In the genomic region with DNA sequence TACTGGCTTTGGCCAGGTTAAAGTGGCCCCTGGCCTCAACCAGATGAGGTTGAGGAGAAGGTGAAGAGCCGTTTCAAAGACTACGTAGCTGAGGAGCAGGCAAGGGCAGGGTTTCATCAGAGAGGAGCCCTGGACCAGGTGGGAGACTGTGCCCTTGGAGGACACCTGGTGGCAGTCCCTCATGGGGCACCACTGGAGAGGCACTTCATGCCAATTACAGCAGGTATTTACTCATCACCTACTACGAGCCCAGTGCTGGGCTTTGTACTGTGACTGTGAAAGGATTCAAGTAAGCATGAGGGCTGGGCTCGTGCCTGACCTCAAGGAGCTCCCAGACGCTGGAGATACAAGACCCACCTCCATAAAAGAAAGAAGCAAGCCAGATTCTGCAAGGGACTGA, we compare ENCODE assay signal across 9 cellular contexts. TPM values are rescaled to one million over a fixed set of nuclear protein-coding genes. Genes with fewer than 3 reads are reported as not detected.
A peak's percentile ranks its signal among the peaks of the same experiment; 100 is the strongest.
DNase-seq lines count a peak whose midpoint lies in the region; ATAC-seq and TF ChIP-seq lines count a peak whose summit lies in the region.
"Had no signal": no experiment of that assay in that cellular context is flagged by ENCODE, and none has a peak within 500 bp of the region (broad histone marks: within the 10 kb centered on the region; RNA-seq: fewer than 3 reads in every experiment).

No MANE protein-coding gene starts in this region.

- H3K27me3 ChIP-seq in CD4-positive, alpha-beta T cell (ENCODE audit: control insufficient read depth, insufficient read depth, low read length) = no peaks in the 10 kb centered on the region
- no peaks in the 10 kb centered on the region for H3K27me3 ChIP-seq in liver (ENCODE audit: control insufficient read depth in 4 of 4, insufficient read depth in 4 of 4, low read length in 3 of 4)

- TF ChIP-seq CTCF in CD4-positive, alpha-beta T cell (IDR thresholded peaks at IDR 0.05) = peak; percentile 57
- peak; percentile 53 for TF ChIP-seq CTCF in liver (IDR thresholded peaks at IDR 0.05; ENCODE audit: low read depth, low read length, missing input control)

- peak; percentile 45 to 58 (median 51) for DNase-seq in CD4-positive, alpha-beta T cell
- DNase-seq in HT-29 (ENCODE audit: low spot score) (peak; percentile 53), G401 (ENCODE audit: low spot score) (no peak)
- peak; percentile 42 to 48 for DNase-seq in activated T-cell treated with anti-CD3 and anti-CD28 coated beads, Interleukin-2, amount 50 U/mL, for 72 hours
- DNase-seq: SW 1271 had no signal

- no peaks in the 10 kb centered on the region for H3K9me3 ChIP-seq in CD4-positive, alpha-beta T cell (ENCODE audit: control insufficient read depth, low read length)
- no peaks in the 10 kb centered on the region for H3K9me3 ChIP-seq in liver (ENCODE audit: control insufficient read depth in 4 of 4, low read length in 3 of 4)

- no peak overlapping the region for H3K9ac ChIP-seq in liver (ENCODE audit: low read depth in 1 of 2, low read length in 2 of 2)

- H3K4me1 ChIP-seq in liver (ENCODE audit: control insufficient read depth in 4 of 4, insufficient read depth in 4 of 4, low read length in 3 of 4) = no peaks in the 10 kb centered on the region

- TF ChIP-seq RAD21 in liver (IDR thresholded peaks at IDR 0.05) = peak; percentile 68 to 82

- no peaks in the 10 kb centered on the region for H3K27me3 Mint-ChIP-seq in CD4-positive, alpha-beta T cell
- no peaks in the 10 kb centered on the region for H3K27me3 Mint-ChIP-seq in activated T-cell treated with anti-CD3 and anti-CD28 coated beads, Interleukin-2, amount 50 U/mL, for 72 hours (ENCODE audit: low read depth)

- H3K27ac Mint-ChIP-seq in CD4-positive, alpha-beta T cell = no peak overlapping the region
- no peak overlapping the region for H3K27ac Mint-ChIP-seq in activated T-cell treated with anti-CD3 and anti-CD28 coated beads, Interleukin-2, amount 50 U/mL, for 72 hours

- H3K9me3 Mint-ChIP-seq in CD4-positive, alpha-beta T cell = no peaks in the 10 kb centered on the region
- no peaks in the 10 kb centered on the region for H3K9me3 Mint-ChIP-seq in activated T-cell treated with anti-CD3 and anti-CD28 coated beads, Interleukin-2, amount 50 U/mL, for 72 hours

- in situ Hi-C loops in G401 (cut with HindIII; ENCODE audit: low sequenced_read_pairs) = no loop called here

- no peak overlapping the region for H3K4me3 ChIP-seq in liver (ENCODE audit: low read depth in 1 of 3, low read length in 3 of 3)

- CTCF ChIA-PET in CD4-positive, alpha-beta T cell (lab: Charles Lee) = interaction anchor here (0.7 to 2.4 kb wide), 8 partner anchors 9 to 136 kb away, joined by 3 to 13 read pairs (median 6); no protein-coding TSS in a partner anchor

- H3K36me3 Mint-ChIP-seq in CD4-positive, alpha-beta T cell (ENCODE audit: low read depth) = no peaks in the 10 kb centered on the region
- no peaks in the 10 kb centered on the region for H3K36me3 Mint-ChIP-seq in activated T-cell treated with anti-CD3 and anti-CD28 coated beads, Interleukin-2, amount 50 U/mL, for 72 hours (ENCODE audit: insufficient read depth in 2 of 2)

- no peak overlapping the region for H3K27ac ChIP-seq in CD4-positive, alpha-beta T cell (ENCODE audit: low read depth, low read length)
- no peak overlapping the region for H3K27ac ChIP-seq in liver (ENCODE audit: low read depth in 1 of 2, low read length in 2 of 2)

- peaks cover 49% of the 10 kb centered on the region for H3K4me1 Mint-ChIP-seq in CD4-positive, alpha-beta T cell (ENCODE audit: low read depth)
- peaks cover 26% of the 10 kb centered on the region for H3K4me1 Mint-ChIP-seq in activated T-cell treated with anti-CD3 and anti-CD28 coated beads, Interleukin-2, amount 50 U/mL, for 72 hours (ENCODE audit: low read depth)

- no peaks in the 10 kb centered on the region for H3K36me3 ChIP-seq in liver (ENCODE audit: control insufficient read depth in 4 of 4, insufficient read depth in 3 of 4, low read depth in 1 of 4, low read length in 3 of 4)

- ATAC-seq in CD4-positive, alpha-beta T cell (ENCODE audit: poor library complexity) = peak; percentile 77
- peak; percentile 83 to 90 for ATAC-seq in activated T-cell treated with anti-CD3 and anti-CD28 coated beads, Interleukin-2, amount 50 U/mL, for 72 hours (replicated peaks in 1 of 2)
- ATAC-seq in GM21526 (IDR thresholded peaks at IDR 0.05; ENCODE audit: low FRiP score, unreplicated experiment) = no peak
- ATAC-seq in GM21447 (IDR thresholded peaks at IDR 0.05; ENCODE audit: unreplicated experiment) = no peak
- no peak for ATAC-seq in HG02840 (IDR thresholded peaks at IDR 0.05; ENCODE audit: low FRiP score, unreplicated experiment)

- POLR2A ChIA-PET in CD4-positive, alpha-beta T cell (lab: Charles Lee) = interaction anchor here (0.9 to 1.2 kb wide), 2 partner anchors 15 to 136 kb away, joined by 3 read pairs; no protein-coding TSS in a partner anchor

- WGBS in liver = 74% methylated on average over 5 of the region's 5 CpGs

- H3K4me3 Mint-ChIP-seq in CD4-positive, alpha-beta T cell = no peak overlapping the region
- H3K4me3 Mint-ChIP-seq in activated T-cell treated with anti-CD3 and anti-CD28 coated beads, Interleukin-2, amount 50 U/mL, for 72 hours = no peak overlapping the region

- intact Hi-C loops in CD4-positive, alpha-beta T cell (cut with DNase I, micrococcal nuclease) = loop anchor here (1.0 to 5.0 kb wide), 6 partner anchors 34 to 236 kb away; no protein-coding TSS in a partner anchor

TF ChIP-seq in liver, 16 proteins besides CTCF, POLR2A, EP300 and RAD21:
- TF ChIP-seq TAF1 (conservative IDR thresholded peaks at IDR 0.05) = no peak
- TF ChIP-seq, protein P1, sequence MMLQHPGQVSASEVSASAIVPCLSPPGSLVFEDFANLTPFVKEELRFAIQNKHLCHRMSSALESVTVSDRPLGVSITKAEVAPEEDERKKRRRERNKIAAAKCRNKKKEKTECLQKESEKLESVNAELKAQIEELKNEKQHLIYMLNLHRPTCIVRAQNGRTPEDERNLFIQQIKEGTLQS (IDR thresholded peaks at IDR 0.05) = no peak
- TF ChIP-seq RXRA (IDR thresholded peaks at IDR 0.05) = no peak
- TF ChIP-seq HNF4G (IDR thresholded peaks at IDR 0.05) = no peak
- no peak for TF ChIP-seq GABPA (IDR thresholded peaks at IDR 0.05 in 1 of 2, conservative IDR thresholded peaks at IDR 0.05 in 1 of 2)
- TF ChIP-seq, protein P2, sequence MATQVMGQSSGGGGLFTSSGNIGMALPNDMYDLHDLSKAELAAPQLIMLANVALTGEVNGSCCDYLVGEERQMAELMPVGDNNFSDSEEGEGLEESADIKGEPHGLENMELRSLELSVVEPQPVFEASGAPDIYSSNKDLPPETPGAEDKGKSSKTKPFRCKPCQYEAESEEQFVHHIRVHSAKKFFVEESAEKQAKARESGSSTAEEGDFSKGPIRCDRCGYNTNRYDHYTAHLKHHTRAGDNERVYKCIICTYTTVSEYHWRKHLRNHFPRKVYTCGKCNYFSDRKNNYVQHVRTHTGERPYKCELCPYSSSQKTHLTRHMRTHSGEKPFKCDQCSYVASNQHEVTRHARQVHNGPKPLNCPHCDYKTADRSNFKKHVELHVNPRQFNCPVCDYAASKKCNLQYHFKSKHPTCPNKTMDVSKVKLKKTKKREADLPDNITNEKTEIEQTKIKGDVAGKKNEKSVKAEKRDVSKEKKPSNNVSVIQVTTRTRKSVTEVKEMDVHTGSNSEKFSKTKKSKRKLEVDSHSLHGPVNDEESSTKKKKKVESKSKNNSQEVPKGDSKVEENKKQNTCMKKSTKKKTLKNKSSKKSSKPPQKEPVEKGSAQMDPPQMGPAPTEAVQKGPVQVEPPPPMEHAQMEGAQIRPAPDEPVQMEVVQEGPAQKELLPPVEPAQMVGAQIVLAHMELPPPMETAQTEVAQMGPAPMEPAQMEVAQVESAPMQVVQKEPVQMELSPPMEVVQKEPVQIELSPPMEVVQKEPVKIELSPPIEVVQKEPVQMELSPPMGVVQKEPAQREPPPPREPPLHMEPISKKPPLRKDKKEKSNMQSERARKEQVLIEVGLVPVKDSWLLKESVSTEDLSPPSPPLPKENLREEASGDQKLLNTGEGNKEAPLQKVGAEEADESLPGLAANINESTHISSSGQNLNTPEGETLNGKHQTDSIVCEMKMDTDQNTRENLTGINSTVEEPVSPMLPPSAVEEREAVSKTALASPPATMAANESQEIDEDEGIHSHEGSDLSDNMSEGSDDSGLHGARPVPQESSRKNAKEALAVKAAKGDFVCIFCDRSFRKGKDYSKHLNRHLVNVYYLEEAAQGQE (IDR thresholded peaks at IDR 0.05) = no peak
- TF ChIP-seq, protein P3, sequence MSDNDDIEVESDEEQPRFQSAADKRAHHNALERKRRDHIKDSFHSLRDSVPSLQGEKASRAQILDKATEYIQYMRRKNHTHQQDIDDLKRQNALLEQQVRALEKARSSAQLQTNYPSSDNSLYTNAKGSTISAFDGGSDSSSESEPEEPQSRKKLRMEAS (IDR thresholded peaks at IDR 0.05) = no peak

RNA-seq across cellular contexts. Expression of a gene that starts 37.6 kb away (rescaled TPM):
- 100 to 1,000 TPM; 244 to 254 TPM for total RNA-seq in CD4-positive, alpha-beta T cell
- 70.8 and 72.3 TPM in 2 replicates for total RNA-seq in HT-29 (2014; rRNA removed; shearing (Covaris generic))
- 10 to 100 TPM; 14.9 to 21.7 TPM for total RNA-seq in activated T-cell treated with anti-CD3 and anti-CD28 coated beads, Interleukin-2, amount 50 U/mL, for 72 hours
- 10 to 100 TPM in 1 of 2 donors, 1 to 10 TPM in 1; 9.4 to 11.8 TPM for total RNA-seq in liver
- 10 to 100 TPM in 1 of 2 donors, 1 to 10 TPM in 1; 3.2 to 10.7 TPM for polyA plus RNA-seq in liver
- 15.4 and 18.6 TPM in 2 replicates for total RNA-seq in G401 (2014; rRNA removed; shearing (Covaris generic))

Comparison
In these comparisons a context has a peak if more than half of its experiments do, and no peak if none do; other contexts are left out.
1. ATAC-seq: peak in CD4-positive, alpha-beta T cell (single experiment) and activated T-cell treated with anti-CD3 and anti-CD28 coated beads, Interleukin-2, amount 50 U/mL, for 72 hours (2 of 2); none in GM21526 (single experiment), GM21447 (single experiment) and HG02840 (single experiment).